9 cellular contexts compared by ENCODE assay signal in the genomic region with DNA sequence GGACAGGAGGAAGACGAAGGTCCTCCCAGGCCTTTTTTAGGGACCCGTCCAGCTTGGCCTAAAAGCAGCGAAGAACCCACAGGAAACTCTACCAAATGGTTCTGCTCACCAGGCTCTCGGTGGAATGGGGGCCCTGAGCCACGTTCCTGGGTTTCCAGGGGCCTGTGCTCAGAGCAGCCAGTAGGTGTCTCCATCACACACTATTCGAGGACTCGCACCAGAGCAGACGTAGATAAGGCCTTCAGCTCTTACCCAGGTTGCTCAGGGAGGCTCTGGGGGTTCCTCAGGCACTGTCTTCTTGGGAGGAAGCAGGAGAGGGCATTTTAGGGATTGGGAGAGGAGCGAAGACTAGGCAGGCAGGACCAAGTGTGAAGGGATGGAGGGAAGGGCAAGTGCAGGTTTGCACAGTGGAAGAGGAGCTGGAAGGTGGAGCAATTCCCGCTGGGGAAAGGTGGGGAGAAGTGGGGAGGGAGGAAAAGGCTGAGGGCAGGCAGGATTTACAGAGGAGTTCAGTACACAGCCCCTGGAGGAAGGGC.
DNase-seq lines count a peak whose midpoint lies in the region; ATAC-seq, FAIRE-seq and TF ChIP-seq lines count a peak whose summit lies in the region.
"Had no signal": no experiment of that assay in that cellular context is flagged by ENCODE, and none has a peak within 500 bp of the region (broad histone marks: within the 10 kb centered on the region; RNA-seq: fewer than 3 reads in every experiment).

No MANE protein-coding gene starts in this region.

- CTCF ChIA-PET in activated CD4-positive, alpha-beta T cell treated with anti-CD3 and anti-CD28 coated beads for 36 hours (lab: Charles Lee): interaction anchor here (0.6 to 2.7 kb wide), 24 partner anchors 9 to 871 kb away, joined by 3 to 23 read pairs (median 4); no protein-coding TSS in a partner anchor
- CTCF ChIA-PET in HepG2 (lab: Yijun Ruan, JAX; ENCODE audit: low intra/inter-chr PET ratio, low total read pairs): interaction anchor here (0.7 to 2.3 kb wide), 7 partner anchors 16 to 871 kb away, joined by 3 to 25 read pairs (median 6); no protein-coding TSS in a partner anchor

- H3K4me3 Mint-ChIP-seq in activated CD4-positive, alpha-beta T cell treated with anti-CD3 and anti-CD28 coated beads for 36 hours: no peak overlapping the region
- H3K4me3 Mint-ChIP-seq: dendritic cell treated with granulocyte-macrophage colony-stimulating factor and Interleukin-4, amounts not matched to agents 40 ng/mL and 50 ng/mL, for 4 days had no signal

- POLR2A ChIA-PET in activated CD4-positive, alpha-beta T cell treated with anti-CD3 and anti-CD28 coated beads for 36 hours (lab: Charles Lee): no interaction called here
- POLR2A ChIA-PET in HepG2 (lab: Yijun Ruan, JAX): no interaction called here

- no peaks in the 10 kb centered on the region for H3K79me2 ChIP-seq in HepG2 (ENCODE audit: insufficient read depth, low read length)

- 6% methylated on average over 9 of the region's 10 CpGs for WGBS in HepG2 (ENCODE audit: low lambda C conversion rate)

- H3K4me1 ChIP-seq in HepG2 (ENCODE audit: insufficient read depth, low read length): peaks cover 9% of the 10 kb centered on the region; the same call in 1 of the 2 replicates

- no peak for TF ChIP-seq POLR2A in HepG2 (IDR thresholded peaks at IDR 0.05; ENCODE audit: insufficient read depth in 1 of 2, low read depth in 2 of 2, low read length in 2 of 2)

- in situ Hi-C loops in HepG2 (cut with HindIII; ENCODE audit: extremely low pct_ligation_motif_present, low pct_unique_long_range_greater_than_20kb): loop anchor here (5.0 kb wide), 1 partner anchor 253 kb away; no protein-coding TSS in a partner anchor

- TF ChIP-seq EP300 in HepG2 (IDR thresholded peaks at IDR 0.05; ENCODE audit: low read depth in 2 of 2, low read length in 2 of 2) (no peak), HepG2 (CRISPR knock-in tag; IDR thresholded peaks at IDR 0.05; ENCODE audit: borderline replicate concordance) (no peak)

- peak; percentile 96 for FAIRE-seq in HepG2 (lab: Jason Lieb, UNC)

- H3K27ac Mint-ChIP-seq in activated CD4-positive, alpha-beta T cell treated with anti-CD3 and anti-CD28 coated beads for 36 hours: no peak overlapping the region
- H3K27ac Mint-ChIP-seq: dendritic cell treated with granulocyte-macrophage colony-stimulating factor and Interleukin-4, amounts not matched to agents 40 ng/mL and 50 ng/mL, for 4 days had no signal

- ATAC-seq in HG02884 (IDR thresholded peaks at IDR 0.05; ENCODE audit: unreplicated experiment): peak; percentile 60
- peak; percentile 95 for ATAC-seq in activated CD4-positive, alpha-beta T cell treated with anti-CD3 and anti-CD28 coated beads for 36 hours
- peak; percentile 99 for ATAC-seq in HepG2
- ATAC-seq in GM18867 (IDR thresholded peaks at IDR 0.05; ENCODE audit: unreplicated experiment): no peak

- TF ChIP-seq CTCF in choroid plexus epithelial cell (conservative IDR thresholded peaks at IDR 0.05; ENCODE audit: low read depth, low read length): peak; percentile 95
- TF ChIP-seq CTCF in HepG2 (CRISPR knock-in tag; IDR thresholded peaks at IDR 0.05): peak; percentile 99

- intact Hi-C loops in activated CD4-positive, alpha-beta T cell treated with anti-CD3 and anti-CD28 coated beads for 36 hours (cut with DNase I, micrococcal nuclease): loop anchor here (1.0 to 10.0 kb wide), 7 partner anchors 63 to 871 kb away; no protein-coding TSS in a partner anchor
- intact Hi-C loops in HepG2 (cut with micrococcal nuclease; ENCODE audit: unreplicated experiment): loop anchor here (1.0 to 2.0 kb wide), 5 partner anchors 112 to 871 kb away; no protein-coding TSS in a partner anchor

- H3K36me3 ChIP-seq in HepG2 (replicated peaks in 1 of 2; ENCODE audit: control insufficient read depth in 1 of 2, insufficient read depth in 2 of 2, low read length in 2 of 2): no peaks in the 10 kb centered on the region

- no peak overlapping the region for H2AFZ ChIP-seq in HepG2 (ENCODE audit: low read length)

- DNase-seq in EH (ENCODE audit: low read depth) (peak; percentile 74), NCI-H2227 treated with DMSO at 0.1 percent for 48 hours (lab: John Stamatoyannopoulos, UW) (peak; percentile 31), choroid plexus epithelial cell (ENCODE audit: low read depth) (peak; percentile 86), HepG2 (ENCODE audit: low spot score) (peak; percentile 68)
- peak; percentile 76 for DNase-seq in activated CD4-positive, alpha-beta T cell treated with anti-CD3 and anti-CD28 coated beads for 36 hours
- peak; percentile 51 to 60 for DNase-seq in stimulated activated CD4-positive, alpha-beta T cell treated with anti-CD3 and anti-CD28 coated beads, Interleukin-4, amount 100 ng/mL, for 4 hours

- H3K9me3 ChIP-seq in HepG2 (ENCODE audit: low read length): no peaks in the 10 kb centered on the region

- no TSS peak for BruUV-seq in HepG2 (replicated peaks; lab: Mats Ljungman, UMichigan)

- H3K27me3 ChIP-seq in HepG2 (ENCODE audit: control insufficient read depth in 1 of 2, insufficient read depth in 2 of 2, low read length in 2 of 2): peaks cover 0 to 18% of the 10 kb centered on the region in 2 experiments; a peak in 3 of 5 replicates

- H3K27me3 Mint-ChIP-seq in activated CD4-positive, alpha-beta T cell treated with anti-CD3 and anti-CD28 coated beads for 36 hours: no peaks in the 10 kb centered on the region

- no peak overlapping the region for H3K27ac ChIP-seq in HepG2 (ENCODE audit: extremely low read length, insufficient read depth, low read length)

- H4K20me1 ChIP-seq in HepG2 (ENCODE audit: insufficient read depth, low read length): no peaks in the 10 kb centered on the region

- H3K4me1 Mint-ChIP-seq in activated CD4-positive, alpha-beta T cell treated with anti-CD3 and anti-CD28 coated beads for 36 hours: peaks cover 2% of the 10 kb centered on the region

- TF ChIP-seq RAD21 in HepG2 (CRISPR knock-in tag; IDR thresholded peaks at IDR 0.05): peak; percentile 88

- H3K9ac ChIP-seq in HepG2 (ENCODE audit: insufficient read depth, low read depth, low read length): no peak overlapping the region

- H3K36me3 Mint-ChIP-seq in activated CD4-positive, alpha-beta T cell treated with anti-CD3 and anti-CD28 coated beads for 36 hours (ENCODE audit: low read depth): no peaks in the 10 kb centered on the region

- H3K4me2 ChIP-seq in HepG2 (ENCODE audit: low read depth, low read length): peak overlapping the region; percentile 56

- H3K4me3 ChIP-seq in choroid plexus epithelial cell (ENCODE audit: low read depth, low read length) (no peak overlapping the region), HepG2 (replicated peaks in 1 of 3; ENCODE audit: insufficient read depth in 1 of 3, low read depth in 2 of 3, low read length in 3 of 3) (no peak overlapping the region; a peak in 1 of 6 replicates)

- no peaks in the 10 kb centered on the region for H3K9me3 Mint-ChIP-seq in activated CD4-positive, alpha-beta T cell treated with anti-CD3 and anti-CD28 coated beads for 36 hours (ENCODE audit: low read depth)
- H3K9me3 Mint-ChIP-seq: dendritic cell treated with granulocyte-macrophage colony-stimulating factor and Interleukin-4, amounts not matched to agents 40 ng/mL and 50 ng/mL, for 4 days had no signal

TF ChIP-seq in HepG2, 621 proteins besides CTCF, POLR2A, EP300 and RAD21 (continues in another document):
- TF ChIP-seq ZNF331 (CRISPR knock-in tag; IDR thresholded peaks at IDR 0.05): peak; percentile 63; the same call in 1 of the 2 replicates
- TF ChIP-seq SALL1 (CRISPR knock-in tag; IDR thresholded peaks at IDR 0.05): peak; percentile 66

Comparison
In these comparisons a context has a peak if more than half of its experiments do, and no peak if none do; other contexts are left out.
1. DNase-seq: peak in every context shown above with its lines; median percentile 86 in choroid plexus epithelial cell; 76 in activated CD4-positive, alpha-beta T cell treated with anti-CD3 and anti-CD28 coated beads for 36 hours; 74 in EH; 68 in HepG2; 56 in stimulated activated CD4-positive, alpha-beta T cell treated with anti-CD3 and anti-CD28 coated beads, Interleukin-4, amount 100 ng/mL, for 4 hours; 31 in NCI-H2227 treated with DMSO at 0.1 percent for 48 hours.